8 cellular contexts compared by ENCODE assay signal in genomic region chr3:101676765-101677435, GRCh38. TPM values are rescaled to one million over a fixed set of nuclear protein-coding genes. Genes with fewer than 3 reads are reported as not detected.
A peak's percentile ranks its signal among the peaks of the same experiment; 100 is the strongest.
DNase-seq lines count a peak whose midpoint lies in the region; ATAC-seq and TF ChIP-seq lines count a peak whose summit lies in the region.

A gene with protein sequence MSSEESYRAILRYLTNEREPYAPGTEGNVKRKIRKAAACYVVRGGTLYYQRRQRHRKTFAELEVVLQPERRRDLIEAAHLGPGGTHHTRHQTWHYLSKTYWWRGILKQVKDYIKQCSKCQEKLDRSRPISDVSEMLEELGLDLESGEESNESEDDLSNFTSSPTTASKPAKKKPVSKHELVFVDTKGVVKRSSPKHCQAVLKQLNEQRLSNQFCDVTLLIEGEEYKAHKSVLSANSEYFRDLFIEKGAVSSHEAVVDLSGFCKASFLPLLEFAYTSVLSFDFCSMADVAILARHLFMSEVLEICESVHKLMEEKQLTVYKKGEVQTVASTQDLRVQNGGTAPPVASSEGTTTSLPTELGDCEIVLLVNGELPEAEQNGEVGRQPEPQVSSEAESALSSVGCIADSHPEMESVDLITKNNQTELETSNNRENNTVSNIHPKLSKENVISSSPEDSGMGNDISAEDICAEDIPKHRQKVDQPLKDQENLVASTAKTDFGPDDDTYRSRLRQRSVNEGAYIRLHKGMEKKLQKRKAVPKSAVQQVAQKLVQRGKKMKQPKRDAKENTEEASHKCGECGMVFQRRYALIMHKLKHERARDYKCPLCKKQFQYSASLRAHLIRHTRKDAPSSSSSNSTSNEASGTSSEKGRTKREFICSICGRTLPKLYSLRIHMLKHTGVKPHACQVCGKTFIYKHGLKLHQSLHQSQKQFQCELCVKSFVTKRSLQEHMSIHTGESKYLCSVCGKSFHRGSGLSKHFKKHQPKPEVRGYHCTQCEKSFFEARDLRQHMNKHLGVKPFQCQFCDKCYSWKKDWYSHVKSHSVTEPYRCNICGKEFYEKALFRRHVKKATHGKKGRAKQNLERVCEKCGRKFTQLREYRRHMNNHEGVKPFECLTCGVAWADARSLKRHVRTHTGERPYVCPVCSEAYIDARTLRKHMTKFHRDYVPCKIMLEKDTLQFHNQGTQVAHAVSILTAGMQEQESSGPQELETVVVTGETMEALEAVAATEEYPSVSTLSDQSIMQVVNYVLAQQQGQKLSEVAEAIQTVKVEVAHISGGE (minus strand): TSS chr3:101677132. CDS start chr3:101676914, 218 bp downstream.

- H3K4me3 ChIP-seq in right atrium auricular region = peak within 1 kb of the TSS; percentile 98 to 99
- peak within 1 kb of the TSS; percentile 93 for H3K4me3 ChIP-seq in retinal pigment epithelial cell (ENCODE audit: low read length)

- H3K27me3 ChIP-seq in right atrium auricular region = no peaks in the 10 kb centered on the region

- peak; percentile 100 for DNase-seq in RKO (ENCODE audit: low spot score)
- peak; percentile 100 for DNase-seq in right atrium auricular region (ENCODE audit: low spot score)
- peak; percentile 100 for DNase-seq in retinal pigment epithelial cell (ENCODE audit: low read depth)
- DNase-seq in UCSD-AML1 (lab: John Stamatoyannopoulos, UW; ENCODE audit: unreplicated experiment) = no peak
- no peak for DNase-seq in NCI-H446 treated with DMSO at 0.1 percent for 48 hours (lab: John Stamatoyannopoulos, UW)

- H3K4me1 ChIP-seq in right atrium auricular region = peaks cover 0 to 25% of the 10 kb centered on the region in 2 donors

- peak; percentile 67 for ATAC-seq in HG02759 (IDR thresholded peaks at IDR 0.05; ENCODE audit: unreplicated experiment)

- 0 out of 2 replicates have a peak, but pooled peaks have one; percentile 20 for TF ChIP-seq CTCF in GM12874 (IDR thresholded peaks at IDR 0.05; ENCODE audit: insufficient read depth, low read depth, low read length)
- peak in 1 of 2 donors; percentile 55 for TF ChIP-seq CTCF in right atrium auricular region (IDR thresholded peaks at IDR 0.05)
- peak; percentile 77 for TF ChIP-seq CTCF in retinal pigment epithelial cell (conservative IDR thresholded peaks at IDR 0.05; ENCODE audit: low read depth, low read length)

- WGBS in adipose tissue, 3 donors = 0% methylated on average over 54 to 57 of the region's 57 CpGs

- peak within 1 kb of the TSS; percentile 82 for H3K27ac ChIP-seq in adipose tissue (ENCODE audit: low read depth, low read length)
- peak within 1 kb of the TSS; percentile 95 to 96 for H3K27ac ChIP-seq in right atrium auricular region

- H3K9me3 ChIP-seq in right atrium auricular region = no peaks in the 10 kb centered on the region

- peaks cover 27% of the 10 kb centered on the region for H3K36me3 ChIP-seq in right atrium auricular region

RNA-seq across cellular contexts. Expression of the gene that starts here (rescaled TPM):
- 1 to 10 TPM; 4.0 to 5.9 (median 4.5) TPM for polyA plus RNA-seq in adipose tissue
- total RNA-seq in right atrium auricular region = 10 to 100 TPM in 1 of 2 donors, 1 to 10 TPM in 1; 9.8 to 10.4 TPM

Comparison
In these comparisons a context has a peak if more than half of its experiments do, and no peak if none do; other contexts are left out.
1. DNase-seq: peak in RKO (single experiment), right atrium auricular region (single experiment) and retinal pigment epithelial cell (single experiment); none in UCSD-AML1 (single experiment) and NCI-H446 treated with DMSO at 0.1 percent for 48 hours (single experiment).